ENCODE assay signal across 8 cellular contexts in genomic region chr7:101817031-101817929, GRCh38.
DNase-seq lines count a peak whose midpoint lies in the region; ATAC-seq and TF ChIP-seq lines count a peak whose summit lies in the region.

Gene CUX1 (plus strand): TSS chr7:101817626. CDS start chr7:101817640, 14 bp downstream.

- no peaks in the 10 kb centered on the region for H3K9me3 ChIP-seq in Loucy (ENCODE audit: insufficient read depth, low read depth, low read length)
- no peaks in the 10 kb centered on the region for H3K9me3 ChIP-seq in neutrophil

- peaks cover 45% of the 10 kb centered on the region for H3K4me1 ChIP-seq in Loucy (ENCODE audit: insufficient read depth, low read length, poor library complexity, severe bottlenecking)
- H3K4me1 ChIP-seq in neutrophil (ENCODE audit: control insufficient read depth in 1 of 2, insufficient read depth in 1 of 2, low read depth in 1 of 2, low read length in 1 of 2) = peaks cover 49 to 50% of the 10 kb centered on the region in 2 experiments

- DNase-seq in GM12864 (ENCODE audit: low read depth) (no peak), foreskin fibroblast (peak in 1 of 2 donors; percentile 35), DMS153 (lab: John Stamatoyannopoulos, UW) (no peak), NCI-H128 (lab: John Stamatoyannopoulos, UW; ENCODE audit: unreplicated experiment) (no peak)
- peak; percentile 67 for DNase-seq in activated T-cell treated with anti-CD3 and anti-CD28 coated beads, Interleukin-2, amount 50 U/mL, for 24 hours

- H2AFZ ChIP-seq in Loucy (ENCODE audit: low read length) = no peak within 1 kb of the TSS

- peaks cover 47% of the 10 kb centered on the region for H4K20me1 ChIP-seq in Loucy (ENCODE audit: insufficient read depth, low read length, poor library complexity, severe bottlenecking)

- H3K4me3 ChIP-seq in GM12864 (ENCODE audit: low read depth, low read length) (peak within 1 kb of the TSS; percentile 84), Loucy (ENCODE audit: low read length, poor library complexity, severe bottlenecking) (peak within 1 kb of the TSS; percentile 83), foreskin fibroblast (ENCODE audit: low read depth in 1 of 2, low read length in 2 of 2) (peak within 1 kb of the TSS; percentile 55), neutrophil (ENCODE audit: low read depth in 1 of 2, low read length in 1 of 2) (peak within 1 kb of the TSS; percentile 80 to 94)

- peaks cover 2% of the 10 kb centered on the region for H3K36me3 Mint-ChIP-seq in activated T-cell treated with anti-CD3 and anti-CD28 coated beads, Interleukin-2, amount 50 U/mL, for 24 hours (ENCODE audit: low read depth)

- H3K4me1 Mint-ChIP-seq in activated T-cell treated with anti-CD3 and anti-CD28 coated beads, Interleukin-2, amount 50 U/mL, for 24 hours (ENCODE audit: low read depth) = peaks cover 36% of the 10 kb centered on the region

- no peaks in the 10 kb centered on the region for H3K9me3 Mint-ChIP-seq in activated T-cell treated with anti-CD3 and anti-CD28 coated beads, Interleukin-2, amount 50 U/mL, for 24 hours

- ATAC-seq in GM19463 (IDR thresholded peaks at IDR 0.05; ENCODE audit: unreplicated experiment) = no peak

- H3K27ac Mint-ChIP-seq in activated T-cell treated with anti-CD3 and anti-CD28 coated beads, Interleukin-2, amount 50 U/mL, for 24 hours = peak within 1 kb of the TSS; percentile 68

- peak within 1 kb of the TSS; percentile 80 for H3K4me3 Mint-ChIP-seq in activated T-cell treated with anti-CD3 and anti-CD28 coated beads, Interleukin-2, amount 50 U/mL, for 24 hours

- peaks cover 55% of the 10 kb centered on the region for H3K79me2 ChIP-seq in Loucy (ENCODE audit: insufficient read depth, low read length)

- peak within 1 kb of the TSS; percentile 99 for H3K4me2 ChIP-seq in Loucy (ENCODE audit: low read depth, low read length, poor library complexity, severe bottlenecking)

- H3K36me3 ChIP-seq in Loucy (ENCODE audit: insufficient read depth, low read length) = no peaks in the 10 kb centered on the region
- no peaks in the 10 kb centered on the region for H3K36me3 ChIP-seq in neutrophil

- H3K27me3 Mint-ChIP-seq in activated T-cell treated with anti-CD3 and anti-CD28 coated beads, Interleukin-2, amount 50 U/mL, for 24 hours = no peaks in the 10 kb centered on the region

- H3F3A ChIP-seq in Loucy (ENCODE audit: low read depth) = no peaks in the 10 kb centered on the region

- TF ChIP-seq CTCF in GM12864 (IDR thresholded peaks at IDR 0.05; ENCODE audit: low read depth, low read length, missing control alignments) (no peak), Loucy (conservative IDR thresholded peaks at IDR 0.05; ENCODE audit: low read length) (no peak), foreskin fibroblast (IDR thresholded peaks at IDR 0.05; ENCODE audit: low read depth, low read length) (no peak), neutrophil (IDR thresholded peaks at IDR 0.05) (peak; percentile 56)

- peak within 1 kb of the TSS; percentile 77 for H3K9ac ChIP-seq in Loucy (ENCODE audit: low read depth, low read length, poor library complexity, severe bottlenecking)

- peak within 1 kb of the TSS; percentile 97 for H3K27ac ChIP-seq in neutrophil

- no peaks in the 10 kb centered on the region for H3K9me2 ChIP-seq in Loucy (replicated peaks; ENCODE audit: low read depth, low read length)

- H3K27me3 ChIP-seq in Loucy (ENCODE audit: insufficient read depth, low read length, poor library complexity, severe bottlenecking) (no peaks in the 10 kb centered on the region), neutrophil (no peaks in the 10 kb centered on the region)
